16 cellular contexts compared by ENCODE assay signal in the genomic region with DNA sequence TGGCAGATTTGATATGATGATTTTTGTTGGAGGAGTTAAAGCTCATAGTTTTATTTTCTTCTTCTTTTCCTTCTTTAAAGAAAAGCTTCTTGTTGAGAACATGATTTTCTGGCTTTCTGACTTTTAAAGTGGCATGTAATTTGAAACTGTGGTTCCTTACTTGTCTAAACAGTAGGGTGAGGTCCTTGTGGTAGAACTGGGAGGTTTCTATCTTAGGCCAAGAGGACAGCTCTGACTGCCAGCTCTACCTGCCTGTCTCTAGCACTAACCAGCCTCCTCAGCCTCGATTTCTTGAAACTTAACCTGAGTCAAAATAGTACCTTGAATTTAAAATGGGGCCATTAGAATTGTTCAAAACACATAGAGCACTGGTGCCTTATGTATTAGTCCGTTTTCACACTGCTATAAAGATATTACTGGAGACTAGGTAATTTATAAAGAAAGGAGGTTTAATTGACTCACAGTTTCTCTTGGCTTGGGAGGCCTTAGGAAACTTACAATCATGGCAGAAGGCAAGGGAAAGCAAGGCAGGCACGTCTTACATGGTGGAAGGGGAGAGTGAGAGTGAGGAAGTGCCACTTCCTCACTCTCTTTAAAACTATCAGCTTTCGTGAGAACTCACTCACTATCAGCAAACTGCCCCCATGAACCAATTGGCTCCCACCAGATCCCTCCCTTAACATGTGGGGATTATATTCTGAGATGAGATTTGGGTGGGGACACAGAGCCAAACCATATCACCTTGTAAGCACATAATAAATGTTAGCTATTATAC.
DNase-seq lines count a peak whose midpoint lies in the region; ATAC-seq and TF ChIP-seq lines count a peak whose summit lies in the region.
"Had no signal": no experiment of that assay in that cellular context is flagged by ENCODE, and none has a peak within 500 bp of the region (broad histone marks: within the 10 kb centered on the region; RNA-seq: fewer than 3 reads in every experiment).

No MANE protein-coding gene starts in this region.

- no peak overlapping the region for H3K4me3 Mint-ChIP-seq in activated naive CD8-positive, alpha-beta T cell treated with anti-CD3 and anti-CD28 coated beads for 36 hours
- H3K4me3 Mint-ChIP-seq in endothelial cell (ENCODE audit: unreplicated experiment) = no peak overlapping the region
- H3K4me3 Mint-ChIP-seq: CD14-positive monocyte; central memory CD8-positive, alpha-beta T cell; naive B cell had no signal

- peaks cover 4% of the 10 kb centered on the region for H3K9me3 Mint-ChIP-seq in activated naive CD8-positive, alpha-beta T cell treated with anti-CD3 and anti-CD28 coated beads for 36 hours
- no peaks in the 10 kb centered on the region for H3K9me3 Mint-ChIP-seq in endothelial cell (ENCODE audit: unreplicated experiment)
- H3K9me3 Mint-ChIP-seq: central memory CD8-positive, alpha-beta T cell had no signal

- no peaks in the 10 kb centered on the region for H3K9me3 ChIP-seq in left lung
- H3K9me3 ChIP-seq: tibial artery had no signal

- peak overlapping the region; percentile 35 for H3K27ac Mint-ChIP-seq in activated naive CD8-positive, alpha-beta T cell treated with anti-CD3 and anti-CD28 coated beads for 36 hours
- H3K27ac Mint-ChIP-seq in endothelial cell (ENCODE audit: unreplicated experiment) = no peak overlapping the region
- H3K27ac Mint-ChIP-seq: CD14-positive monocyte had no signal

- DNase-seq in DMS79 treated with DMSO at 0.1 percent for 48 hours (lab: John Stamatoyannopoulos, UW) = peak; percentile 89
- DNase-seq in HuH-7 (ENCODE audit: low spot score) = peak; percentile 17
- DNase-seq in activated naive CD8-positive, alpha-beta T cell treated with anti-CD3 and anti-CD28 coated beads for 36 hours = no peak
- no peak for DNase-seq in left lung
- DNase-seq in NCI-H446 treated with DMSO at 0.1 percent for 48 hours (lab: John Stamatoyannopoulos, UW) = no peak
- no peak for DNase-seq in C1 segment of cervical spinal cord (lab: John Stamatoyannopoulos, UW)
- DNase-seq in endothelial cell (ENCODE audit: low spot score) = no peak
- DNase-seq: activated naive CD4-positive, alpha-beta T cell treated with anti-CD3 and anti-CD28 coated beads, Interleukin-2, amount 50 U/mL, for 16 hours; kidney glomerular epithelial cell; naive B cell; NCI-H2081 treated with DMSO at 0.1 percent for 48 hours; stimulated activated CD4-positive, alpha-beta T cell treated with anti-CD3 and anti-CD28 coated beads, Interleukin-2, amount 100 ng/mL, for 24 hours; stimulated activated CD8-positive, alpha-beta memory T cell treated with anti-CD3 and anti-CD28 coated beads, Interleukin-4, amount 100 ng/mL, for 48 hours; tibial artery had no signal

- no peaks in the 10 kb centered on the region for H3K36me3 ChIP-seq in left lung
- H3K36me3 ChIP-seq: tibial artery had no signal

- ATAC-seq in left lung = peak; percentile 84

- peaks cover 4 to 6% of the 10 kb centered on the region in 2 donors for H3K4me1 ChIP-seq in left lung

- no peak overlapping the region for H3K27ac ChIP-seq in left lung
- H3K27ac ChIP-seq: tibial artery had no signal

- H3K4me1 Mint-ChIP-seq in activated naive CD8-positive, alpha-beta T cell treated with anti-CD3 and anti-CD28 coated beads for 36 hours = peaks cover 19% of the 10 kb centered on the region
- peaks cover 24% of the 10 kb centered on the region for H3K4me1 Mint-ChIP-seq in endothelial cell (ENCODE audit: unreplicated experiment)
- H3K4me1 Mint-ChIP-seq: central memory CD8-positive, alpha-beta T cell had no signal

- H3K36me3 Mint-ChIP-seq in activated naive CD8-positive, alpha-beta T cell treated with anti-CD3 and anti-CD28 coated beads for 36 hours = peaks cover 28% of the 10 kb centered on the region
- peaks cover 8% of the 10 kb centered on the region for H3K36me3 Mint-ChIP-seq in endothelial cell (ENCODE audit: low read depth, unreplicated experiment)

- TF ChIP-seq CTCF in left lung (IDR thresholded peaks at IDR 0.05) (no peak), endothelial cell (IDR thresholded peaks at IDR 0.05; ENCODE audit: unreplicated experiment) (no peak)

- H3K27me3 Mint-ChIP-seq in activated naive CD8-positive, alpha-beta T cell treated with anti-CD3 and anti-CD28 coated beads for 36 hours = no peaks in the 10 kb centered on the region
- H3K27me3 Mint-ChIP-seq in endothelial cell (ENCODE audit: unreplicated experiment) = no peaks in the 10 kb centered on the region
- H3K27me3 Mint-ChIP-seq: central memory CD8-positive, alpha-beta T cell; naive B cell had no signal

- H3K27me3 ChIP-seq in left lung = no peaks in the 10 kb centered on the region
- H3K27me3 ChIP-seq: tibial artery had no signal

- H3K4me3 ChIP-seq in left lung = no peak overlapping the region
- H3K4me3 ChIP-seq: tibial artery had no signal

- intact Hi-C loops in left lung (cut with DNase I) = no loop called here

Comparison
In these comparisons a context has a peak if more than half of its experiments do, and no peak if none do; other contexts are left out.
1. DNase-seq: peak in DMS79 treated with DMSO at 0.1 percent for 48 hours (single experiment) and HuH-7 (single experiment); none in activated naive CD8-positive, alpha-beta T cell treated with anti-CD3 and anti-CD28 coated beads for 36 hours (single experiment), left lung (0 of 2), NCI-H446 treated with DMSO at 0.1 percent for 48 hours (single experiment), C1 segment of cervical spinal cord (0 of 14) and endothelial cell (single experiment).